Comparison of ENCODE assay signal across 1 cellular context in the genomic region with DNA sequence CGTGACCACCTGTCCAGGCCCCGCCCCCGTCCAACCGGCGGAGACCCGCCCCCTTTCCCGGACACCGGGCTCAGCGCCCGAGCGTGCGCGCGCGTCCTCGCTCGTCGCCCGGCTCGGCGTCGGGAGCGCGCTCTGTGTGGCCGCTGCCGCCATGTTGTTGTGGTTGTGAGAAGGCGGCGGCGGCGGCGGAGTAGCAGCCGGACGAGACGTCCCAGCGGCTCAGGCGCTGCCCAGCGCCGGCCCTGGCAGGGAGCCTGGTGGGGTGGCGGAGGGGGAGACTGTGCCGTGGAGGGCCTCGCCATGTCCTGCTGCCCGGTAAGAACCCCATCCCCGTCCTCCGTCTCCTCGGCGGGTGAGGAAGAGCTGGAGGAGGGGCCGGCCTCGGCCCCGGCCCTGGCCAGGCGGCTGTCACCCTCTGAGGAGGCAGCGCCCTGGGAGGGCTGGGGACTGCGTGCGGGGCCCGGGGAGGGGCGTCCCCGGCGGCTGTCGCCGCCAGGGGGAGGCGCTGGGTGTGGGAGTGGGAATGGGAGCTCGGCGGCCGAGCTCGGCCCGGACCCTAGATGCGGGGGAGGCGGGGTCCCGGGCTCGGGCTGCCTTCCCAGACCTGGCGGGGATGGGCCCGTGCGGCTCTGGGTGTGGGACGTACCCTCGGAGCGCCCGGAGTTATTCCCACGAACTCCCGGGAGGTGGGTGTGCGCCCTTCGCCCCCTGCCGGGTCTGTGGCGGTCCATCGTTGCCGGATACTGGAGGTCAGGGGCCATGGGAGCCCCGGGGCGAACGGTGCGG.
TF ChIP-seq lines count a peak whose summit lies in the region.

MTMR3 (plus strand) TSS at position 130 of the 786 bp plus-strand sequence. CDS start 87,886 bp downstream, outside the sequence.

TF ChIP-seq in HepG2, 621 proteins besides CTCF, POLR2A, EP300 and RAD21 (continued from another document and continues in another):
- TF ChIP-seq, protein P1, sequence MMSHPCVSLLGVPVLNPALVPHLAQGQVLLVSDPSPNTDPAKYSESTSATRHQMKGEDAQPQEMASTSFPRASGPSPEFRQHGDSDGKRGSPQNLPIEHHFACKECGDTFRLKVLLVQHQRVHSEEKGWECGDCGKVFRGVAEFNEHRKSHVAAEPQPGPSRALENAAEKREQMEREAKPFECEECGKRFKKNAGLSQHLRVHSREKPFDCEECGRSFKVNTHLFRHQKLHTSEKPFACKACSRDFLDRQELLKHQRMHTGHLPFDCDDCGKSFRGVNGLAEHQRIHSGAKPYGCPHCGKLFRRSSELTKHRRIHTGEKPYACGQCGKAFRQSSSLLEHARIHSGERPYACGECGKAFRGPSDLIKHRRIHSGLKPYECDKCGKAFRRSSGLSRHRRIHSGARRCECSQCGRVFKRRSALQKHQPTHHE (CRISPR knock-in tag; IDR thresholded peaks at IDR 0.05; ENCODE audit: borderline replicate concordance), result no peak
- TF ChIP-seq ZNF484 (CRISPR knock-in tag; IDR thresholded peaks at IDR 0.05; ENCODE audit: borderline replicate concordance, low read depth) (no peak), TCF7 (IDR thresholded peaks at IDR 0.05; ENCODE audit: low read depth) (no peak), SPEN (CRISPR knock-in tag; IDR thresholded peaks at IDR 0.05; ENCODE audit: low read depth) (peak; percentile 46), GMEB1 (CRISPR knock-in tag; IDR thresholded peaks at IDR 0.05; ENCODE audit: borderline replicate concordance) (peak; percentile 73), ETV5 (CRISPR knock-in tag; IDR thresholded peaks at IDR 0.05; ENCODE audit: borderline replicate concordance) (no peak), PHF5A (CRISPR knock-in tag; IDR thresholded peaks at IDR 0.05; ENCODE audit: low read depth, unreplicated experiment) (no peak), POLR2G (IDR thresholded peaks at IDR 0.05; ENCODE audit: low read depth, low read length) (peak; percentile 82), REPIN1 (CRISPR knock-in tag; IDR thresholded peaks at IDR 0.05; ENCODE audit: borderline replicate concordance, low read depth) (no peak), ZBTB1 (CRISPR knock-in tag; IDR thresholded peaks at IDR 0.05; ENCODE audit: borderline replicate concordance) (no peak), KDM6A (CRISPR knock-in tag; IDR thresholded peaks at IDR 0.05; ENCODE audit: low read depth) (no peak), FOXP4 (CRISPR knock-in tag; IDR thresholded peaks at IDR 0.05) (no peak), SNAPC2 (CRISPR knock-in tag; IDR thresholded peaks at IDR 0.05) (0 out of 2 replicates have a peak, but pooled peaks have one; percentile 46), DPF2 (CRISPR knock-in tag; IDR thresholded peaks at IDR 0.05; ENCODE audit: borderline replicate concordance, low read depth) (no peak), ZNF704 (CRISPR knock-in tag; IDR thresholded peaks at IDR 0.05; ENCODE audit: borderline replicate concordance) (no peak), ZNF207 (IDR thresholded peaks at IDR 0.05; ENCODE audit: borderline replicate concordance) (no peak), ZNF597 (CRISPR knock-in tag; IDR thresholded peaks at IDR 0.05) (no peak), ZKSCAN8 (CRISPR knock-in tag; IDR thresholded peaks at IDR 0.05; ENCODE audit: borderline replicate concordance) (no peak), PRDM15 (CRISPR knock-in tag; IDR thresholded peaks at IDR 0.05) (no peak), ZNF326 (CRISPR knock-in tag; IDR thresholded peaks at IDR 0.05; ENCODE audit: borderline replicate concordance) (no peak), SAFB2 (CRISPR knock-in tag; IDR thresholded peaks at IDR 0.05; ENCODE audit: borderline replicate concordance, low read depth) (peak; percentile 76; the same call in 1 of the 2 replicates), EZH2 (conservative IDR thresholded peaks at IDR 0.05; ENCODE audit: low read depth, low read length) (no peak), CEBPG (CRISPR knock-in tag; IDR thresholded peaks at IDR 0.05) (no peak), KLF15 (CRISPR knock-in tag; IDR thresholded peaks at IDR 0.05; ENCODE audit: borderline replicate concordance) (no peak)
- TF ChIP-seq, protein P2, sequence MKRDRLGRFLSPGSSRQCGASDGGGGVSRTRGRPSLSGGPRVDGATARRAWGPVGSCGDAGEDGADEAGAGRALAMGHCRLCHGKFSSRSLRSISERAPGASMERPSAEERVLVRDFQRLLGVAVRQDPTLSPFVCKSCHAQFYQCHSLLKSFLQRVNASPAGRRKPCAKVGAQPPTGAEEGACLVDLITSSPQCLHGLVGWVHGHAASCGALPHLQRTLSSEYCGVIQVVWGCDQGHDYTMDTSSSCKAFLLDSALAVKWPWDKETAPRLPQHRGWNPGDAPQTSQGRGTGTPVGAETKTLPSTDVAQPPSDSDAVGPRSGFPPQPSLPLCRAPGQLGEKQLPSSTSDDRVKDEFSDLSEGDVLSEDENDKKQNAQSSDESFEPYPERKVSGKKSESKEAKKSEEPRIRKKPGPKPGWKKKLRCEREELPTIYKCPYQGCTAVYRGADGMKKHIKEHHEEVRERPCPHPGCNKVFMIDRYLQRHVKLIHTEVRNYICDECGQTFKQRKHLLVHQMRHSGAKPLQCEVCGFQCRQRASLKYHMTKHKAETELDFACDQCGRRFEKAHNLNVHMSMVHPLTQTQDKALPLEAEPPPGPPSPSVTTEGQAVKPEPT (CRISPR knock-in tag; IDR thresholded peaks at IDR 0.05; ENCODE audit: low read depth), result no peak
- TF ChIP-seq, protein P3, sequence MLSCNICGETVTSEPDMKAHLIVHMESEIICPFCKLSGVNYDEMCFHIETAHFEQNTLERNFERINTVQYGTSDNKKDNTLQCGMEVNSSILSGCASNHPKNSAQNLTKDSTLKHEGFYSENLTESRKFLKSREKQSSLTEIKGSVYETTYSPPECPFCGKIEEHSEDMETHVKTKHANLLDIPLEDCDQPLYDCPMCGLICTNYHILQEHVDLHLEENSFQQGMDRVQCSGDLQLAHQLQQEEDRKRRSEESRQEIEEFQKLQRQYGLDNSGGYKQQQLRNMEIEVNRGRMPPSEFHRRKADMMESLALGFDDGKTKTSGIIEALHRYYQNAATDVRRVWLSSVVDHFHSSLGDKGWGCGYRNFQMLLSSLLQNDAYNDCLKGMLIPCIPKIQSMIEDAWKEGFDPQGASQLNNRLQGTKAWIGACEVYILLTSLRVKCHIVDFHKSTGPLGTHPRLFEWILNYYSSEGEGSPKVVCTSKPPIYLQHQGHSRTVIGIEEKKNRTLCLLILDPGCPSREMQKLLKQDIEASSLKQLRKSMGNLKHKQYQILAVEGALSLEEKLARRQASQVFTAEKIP (CRISPR knock-in tag; IDR thresholded peaks at IDR 0.05; ENCODE audit: borderline replicate concordance), result no peak
